In the genomic region with DNA sequence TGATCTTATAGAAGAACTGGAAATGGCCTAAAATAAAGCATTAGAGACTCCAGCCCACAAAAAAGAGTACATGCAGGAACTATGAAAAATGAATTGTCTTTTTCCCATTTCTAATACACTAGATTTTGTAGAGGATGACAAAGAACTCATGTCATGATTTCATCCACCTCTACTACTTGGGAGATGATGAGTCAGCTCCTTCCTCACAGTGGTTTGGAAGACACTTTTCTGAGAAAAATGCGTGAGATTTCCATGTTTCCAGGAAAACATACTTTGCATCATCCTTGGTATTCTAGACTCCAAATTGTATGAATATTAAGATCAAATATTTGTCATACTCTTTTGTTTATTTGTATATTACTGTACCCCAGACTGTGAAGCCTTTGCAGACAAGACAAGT, we compare ENCODE assay signal across 15 cellular contexts.
DNase-seq lines count a peak whose midpoint lies in the region; ATAC-seq and TF ChIP-seq lines count a peak whose summit lies in the region.
"Had no signal": no experiment of that assay in that cellular context is flagged by ENCODE, and none has a peak within 500 bp of the region (broad histone marks: within the 10 kb centered on the region; RNA-seq: fewer than 3 reads in every experiment).

No MANE protein-coding gene starts in this region.

- ATAC-seq in mucosa of descending colon = no peak
- ATAC-seq: CD8-positive, alpha-beta T cell had no signal

- in situ Hi-C loops in astrocyte of the cerebellum (cut with HindIII; ENCODE audit: low sequenced_read_pairs) = no loop called here

- intact Hi-C loops in mucosa of descending colon (cut with DNase I, micrococcal nuclease) = no loop called here

- no peaks in the 10 kb centered on the region for H3K36me3 ChIP-seq in mucosa of descending colon (ENCODE audit: low read depth)
- H3K36me3 ChIP-seq: BE2C, HAP-1 had no signal

- no peaks in the 10 kb centered on the region for H3K9me3 ChIP-seq in mucosa of descending colon
- H3K9me3 ChIP-seq: BE2C, Caco-2, HAP-1 had no signal

- TF ChIP-seq CTCF in astrocyte of the cerebellum (IDR thresholded peaks at IDR 0.05; ENCODE audit: low read depth, low read length, missing control alignments) = no peak
- no peak for TF ChIP-seq CTCF in mucosa of descending colon (IDR thresholded peaks at IDR 0.05)

- H3K4me3 ChIP-seq in astrocyte of the cerebellum (ENCODE audit: low read depth, low read length) = no peak overlapping the region
- H3K4me3 ChIP-seq in mucosa of descending colon = no peak overlapping the region
- H3K4me3 ChIP-seq: HAP-1 had no signal

- H3K4me1 ChIP-seq in mucosa of descending colon (ENCODE audit: low read depth) = no peaks in the 10 kb centered on the region
- H3K4me1 ChIP-seq: BE2C, Caco-2, HAP-1 had no signal

- DNase-seq in A172 (ENCODE audit: low spot score) (peak; percentile 8), HT1080 (ENCODE audit: low read depth) (peak; percentile 31), astrocyte of the cerebellum (ENCODE audit: low read depth) (peak; percentile 20), inferior parietal cortex (ENCODE audit: extremely low spot score) (peak; percentile 16), epidermal melanocyte (ENCODE audit: insufficient read length, low spot score) (no peak), hepatic stellate cell (ENCODE audit: low spot score) (no peak), mucosa of descending colon (no peak)
- DNase-seq: 8988T; BE2C; Caco-2; CD8-positive, alpha-beta T cell; DND-41; GDM1; KG1 had no signal

Comparison
In these comparisons a context has a peak if more than half of its experiments do, and no peak if none do; other contexts are left out.
1. DNase-seq: peak in A172 (single experiment), HT1080 (single experiment), astrocyte of the cerebellum (single experiment) and inferior parietal cortex (single experiment); none in epidermal melanocyte (single experiment), hepatic stellate cell (single experiment) and mucosa of descending colon (0 of 3).